In genomic region chr10:78011065-78011464, GRCh38 we compare ENCODE assay signal across 30 cellular contexts.
"Had no signal": no experiment of that assay in that cellular context is flagged by ENCODE, and none has a peak within 500 bp of the region (broad histone marks: within the 10 kb centered on the region; RNA-seq: fewer than 3 reads in every experiment).

No MANE protein-coding gene starts in this region.

- H3K4me3 ChIP-seq: esophagus squamous epithelium, gastroesophageal sphincter, heart right ventricle had no signal

- H3K4me1 ChIP-seq: esophagus squamous epithelium, gastroesophageal sphincter, heart right ventricle had no signal

- H3K27me3 ChIP-seq: brain microvascular endothelial cell, esophagus squamous epithelium, gastroesophageal sphincter, heart right ventricle had no signal

- H3K9me3 ChIP-seq: esophagus squamous epithelium, gastroesophageal sphincter, heart right ventricle had no signal

- ATAC-seq: activated CD4-positive, CD25-positive, alpha-beta regulatory T cell treated with anti-CD3 and anti-CD28 coated beads, Interleukin-2, amount 50 U/mL, for 24 hours; activated T-cell treated with anti-CD3 and anti-CD28 coated beads, Interleukin-2, amount 50 U/mL, for 72 hours; effector memory CD8-positive, alpha-beta T cell; gastroesophageal sphincter; heart right ventricle had no signal

- H3K27ac ChIP-seq: brain microvascular endothelial cell, epithelial cell of prostate, esophagus squamous epithelium, gastroesophageal sphincter, heart right ventricle had no signal

- DNase-seq: activated B cell treated with CpG ODN at 0.5 μM for 24 hours; activated CD4-positive, alpha-beta T cell treated with anti-CD3 and anti-CD28 coated beads for 48 hours; activated CD4-positive, alpha-beta T cell treated with anti-CD3 and anti-CD28 coated beads, Interleukin-2, amount 50 U/mL, for 1 hour; activated CD4-positive, alpha-beta T cell treated with anti-CD3 and anti-CD28 coated beads, Interleukin-2, amount 50 U/mL, for 48 hours; activated CD8-positive, alpha-beta memory T cell treated with anti-CD3 and anti-CD28 coated beads, Interleukin-2, amount 50 U/mL, for 48 hours; activated gamma-delta T cell; activated naive CD4-positive, alpha-beta T cell treated with anti-CD3 and anti-CD28 coated beads, Interleukin-2, amount 50 U/mL, for 16 hours; activated naive CD4-positive, alpha-beta T cell treated with Interleukin-2 at 50 U/mL for 16 hours; activated T-cell treated with anti-CD3 and anti-CD28 coated beads for 4 hours; activated T-cell treated with anti-CD3 and anti-CD28 coated beads, Interleukin-2, amount 50 U/mL, for 24 hours; activated T-cell treated with anti-CD3 and anti-CD28 coated beads, Interleukin-2, amount 50 U/mL, for 72 hours; amniotic stem cell; anterior cingulate cortex; brain microvascular endothelial cell; cortex of kidney; dermis blood vessel endothelial cell; effector CD4-positive, alpha-beta T cell; effector memory CD8-positive, alpha-beta T cell; esophagus squamous epithelium; foreskin melanocyte; heart right ventricle; T-helper 2 cell had no signal

- FAIRE-seq: astrocyte, bronchial epithelial cell, colon, endometrium, endothelial cell of umbilical vein had no signal
